ENCODE assay signal across 9 cellular contexts in genomic region chr22:21657020-21657360, GRCh38. TPM values are rescaled to one million over a fixed set of nuclear protein-coding genes. Genes with fewer than 3 reads are reported as not detected.
A peak's percentile ranks its signal among the peaks of the same experiment; 100 is the strongest.
DNase-seq lines count a peak whose midpoint lies in the region; ATAC-seq and TF ChIP-seq lines count a peak whose summit lies in the region.
"Had no signal": no experiment of that assay in that cellular context is flagged by ENCODE, and none has a peak within 500 bp of the region (broad histone marks: within the 10 kb centered on the region; RNA-seq: fewer than 3 reads in every experiment).

No MANE protein-coding gene starts in this region.

- peaks cover 19% of the 10 kb centered on the region for H3K36me3 ChIP-seq in KOPT-K1 (ENCODE audit: insufficient read depth, low read length)
- no peaks in the 10 kb centered on the region for H3K36me3 ChIP-seq in naive thymus-derived CD4-positive, alpha-beta T cell (ENCODE audit: control insufficient read depth in 2 of 3, insufficient read depth in 3 of 3, low read length in 3 of 3)

- POLR2A ChIA-PET in naive thymus-derived CD4-positive, alpha-beta T cell (lab: Charles Lee): interaction anchor here (0.8 to 2.1 kb wide), 3 partner anchors 10 to 28 kb away, joined by 3 to 12 read pairs (median 4); partner anchors contain the start of gene SDF2L1

- CTCF ChIA-PET in naive thymus-derived CD4-positive, alpha-beta T cell (lab: Charles Lee): interaction anchor here (2.4 to 2.7 kb wide), 2 partner anchors 11 to 14 kb away, joined by 6 to 9 read pairs; partner anchors contain the start of gene SDF2L1

- no peak for TF ChIP-seq CTCF in C4-2B (conservative IDR thresholded peaks at IDR 0.05)

- no peaks in the 10 kb centered on the region for H3K27me3 Mint-ChIP-seq in naive thymus-derived CD4-positive, alpha-beta T cell

- H3K27ac Mint-ChIP-seq in naive thymus-derived CD4-positive, alpha-beta T cell: peak overlapping the region in 8 of 9 donors; percentile 5 to 91 (median 70)

- peak; percentile 27 for DNase-seq in cerebellar cortex (ENCODE audit: low spot score)
- DNase-seq in naive thymus-derived CD4-positive, alpha-beta T cell: no peak
- no peak for DNase-seq in SHP77 treated with DMSO at 0.1 percent for 48 hours (lab: John Stamatoyannopoulos, UW)
- no peak for DNase-seq in NCI-H2081 (lab: John Stamatoyannopoulos, UW)
- DNase-seq in activated CD4-positive, CD25-positive, alpha-beta regulatory T cell (lab: John Stamatoyannopoulos, UW): no peak
- DNase-seq: cerebellar nuclear complex had no signal

- peaks cover 0 to 3% (median 0%) of the 10 kb centered on the region in 5 donors for H3K36me3 Mint-ChIP-seq in naive thymus-derived CD4-positive, alpha-beta T cell

- H3K9me3 Mint-ChIP-seq in naive thymus-derived CD4-positive, alpha-beta T cell: no peaks in the 10 kb centered on the region

- no peak for ATAC-seq in naive thymus-derived CD4-positive, alpha-beta T cell
- ATAC-seq in HG02678 (IDR thresholded peaks at IDR 0.05; ENCODE audit: unreplicated experiment): no peak

- peak overlapping the region; percentile 75 to 89 (median 86) for H3K4me3 Mint-ChIP-seq in naive thymus-derived CD4-positive, alpha-beta T cell

- H3K9me3 ChIP-seq in KOPT-K1 (ENCODE audit: insufficient read depth, low read length, poor library complexity, severe bottlenecking): no peaks in the 10 kb centered on the region
- no peaks in the 10 kb centered on the region for H3K9me3 ChIP-seq in naive thymus-derived CD4-positive, alpha-beta T cell (ENCODE audit: control insufficient read depth in 2 of 3, low read length in 3 of 3)

- H3K4me1 Mint-ChIP-seq in naive thymus-derived CD4-positive, alpha-beta T cell: peaks cover 11 to 26% (median 14%) of the 10 kb centered on the region in 7 donors

- H3K27ac ChIP-seq in C4-2B: peak overlapping the region; percentile 55
- H3K27ac ChIP-seq in KOPT-K1 (ENCODE audit: low read depth, low read length, poor library complexity, severe bottlenecking): peak overlapping the region; percentile 83
- H3K27ac ChIP-seq in naive thymus-derived CD4-positive, alpha-beta T cell (ENCODE audit: low read depth, low read length): peak overlapping the region; percentile 62

- H3K4me3 ChIP-seq in naive thymus-derived CD4-positive, alpha-beta T cell (ENCODE audit: low read length): peak overlapping the region; percentile 56

- peaks cover 0 to 14% of the 10 kb centered on the region in 2 donors for H3K4me1 ChIP-seq in naive thymus-derived CD4-positive, alpha-beta T cell (ENCODE audit: control insufficient read depth in 2 of 2, insufficient read depth in 2 of 2, low read length in 2 of 2)

- no peaks in the 10 kb centered on the region for H3K27me3 ChIP-seq in naive thymus-derived CD4-positive, alpha-beta T cell (ENCODE audit: control insufficient read depth in 2 of 2, insufficient read depth in 2 of 2, low read length in 2 of 2)

- intact Hi-C loops in naive thymus-derived CD4-positive, alpha-beta T cell (cut with micrococcal nuclease): loop anchor here (1.0 to 5.0 kb wide), 4 partner anchors 9 to 160 kb away; partner anchors contain the start of genes SDF2L1 (in 2 of the 2), PPIL2 (in 1 of the 2) and YDJC (in 1 of the 2)

RNA-seq across cellular contexts. Expression of gene PPIL2, which starts 8.8 kb away (rescaled TPM):
- total RNA-seq in naive thymus-derived CD4-positive, alpha-beta T cell: 10 to 100 TPM; 69.5 to 81.8 (median 74.7) TPM
- polyA plus RNA-seq in naive thymus-derived CD4-positive, alpha-beta T cell: 10 to 100 TPM; 27.1 to 46.4 TPM

RNA-seq across cellular contexts. Expression of gene SDF2L1, which starts 14.9 kb away (rescaled TPM):
- total RNA-seq in naive thymus-derived CD4-positive, alpha-beta T cell: 10 to 100 TPM; 22.1 to 99.8 (median 31.7) TPM
- polyA plus RNA-seq in naive thymus-derived CD4-positive, alpha-beta T cell: 10 to 100 TPM; 70.2 to 72.4 TPM

RNA-seq across cellular contexts. Expression of gene CCDC116, which starts 24.4 kb away (rescaled TPM):
- total RNA-seq in naive thymus-derived CD4-positive, alpha-beta T cell: under 1 TPM in 4 of 5 experiments, not detected in 1; 0.21 to 0.43 (median 0.27) TPM
- polyA plus RNA-seq in naive thymus-derived CD4-positive, alpha-beta T cell: not detected

RNA-seq across cellular contexts. Expression of gene YDJC, which starts 27.2 kb away (rescaled TPM):
- total RNA-seq in naive thymus-derived CD4-positive, alpha-beta T cell: 10 to 100 TPM; 29.0 to 56.0 (median 38.0) TPM
- polyA plus RNA-seq in naive thymus-derived CD4-positive, alpha-beta T cell: 10 to 100 TPM; 51.4 to 75.8 TPM
